ENCODE assay signal across 21 cellular contexts in genomic region chr13:44409595-44409994, GRCh38.
"Had no signal": no experiment of that assay in that cellular context is flagged by ENCODE, and none has a peak within 500 bp of the region (broad histone marks: within the 10 kb centered on the region; RNA-seq: fewer than 3 reads in every experiment).

No MANE protein-coding gene starts in this region.

- H3K27ac ChIP-seq: dorsolateral prefrontal cortex, neural progenitor cell, prostate gland, right atrium auricular region, skin epidermis, spleen, suprapubic skin, transverse colon, vagina had no signal

- H3K4me1 ChIP-seq: right atrium auricular region, suprapubic skin, vagina had no signal

- H3K9ac ChIP-seq: neural progenitor cell had no signal

- H3K9me3 Mint-ChIP-seq: memory B cell; natural killer cell treated with Interleukin-12 subunit alpha and Interleukin-12 subunit beta and Interleukin-15 and Interleukin-18, amount 100 ng/mL, for 72 hours; stimulated activated naive B cell treated with anti-CD40 and anti-IgM and Interleukin-4, amounts not matched to agents 10 μg/mL and 1 μg/mL and 100 μg/mL, for 72 hours; stimulated activated naive CD8-positive, alpha-beta T cell treated with anti-CD3 and anti-CD28 coated beads, Interleukin-15, amount 100 ng/mL, for 72 hours had no signal

- DNase-seq: dorsolateral prefrontal cortex; effector CD4-positive, alpha-beta T cell; head of caudate nucleus; kidney; nucleus accumbens; spleen; stimulated activated CD4-positive, alpha-beta T cell treated with anti-CD3 and anti-CD28 coated beads, Interleukin-4, amount 100 ng/mL, for 4 hours; stimulated activated naive B cell treated with anti-CD40 and anti-IgM and Interleukin-4, amounts not matched to agents 10 μg/mL and 1 μg/mL and 100 μg/mL, for 72 hours; stimulated activated naive CD8-positive, alpha-beta T cell treated with anti-CD3 and anti-CD28 coated beads, Interleukin-15, amount 100 ng/mL, for 72 hours had no signal

- H3K36me3 Mint-ChIP-seq: memory B cell; natural killer cell treated with Interleukin-12 subunit alpha and Interleukin-12 subunit beta and Interleukin-15 and Interleukin-18, amount 100 ng/mL, for 72 hours; neural progenitor cell; stimulated activated naive B cell treated with anti-CD40 and anti-IgM and Interleukin-4, amounts not matched to agents 10 μg/mL and 1 μg/mL and 100 μg/mL, for 72 hours had no signal

- FAIRE-seq: colon, frontal cortex, kidney had no signal

- H3K9me3 ChIP-seq: prostate gland, right atrium auricular region, spleen, suprapubic skin, transverse colon, vagina had no signal

- H2AFZ ChIP-seq: neural progenitor cell had no signal

- H3K27ac Mint-ChIP-seq: memory B cell; natural killer cell treated with Interleukin-12 subunit alpha and Interleukin-12 subunit beta and Interleukin-15 and Interleukin-18, amount 100 ng/mL, for 72 hours; stimulated activated naive B cell treated with anti-CD40 and anti-IgM and Interleukin-4, amounts not matched to agents 10 μg/mL and 1 μg/mL and 100 μg/mL, for 72 hours had no signal

- H3K27me3 Mint-ChIP-seq: stimulated activated naive CD8-positive, alpha-beta T cell treated with anti-CD3 and anti-CD28 coated beads, Interleukin-15, amount 100 ng/mL, for 72 hours had no signal

- ATAC-seq: natural killer cell treated with Interleukin-12 subunit alpha and Interleukin-12 subunit beta and Interleukin-15 and Interleukin-18, amount 100 ng/mL, for 72 hours; stimulated activated naive B cell treated with anti-CD40 and anti-IgM and Interleukin-4, amounts not matched to agents 10 μg/mL and 1 μg/mL and 100 μg/mL, for 72 hours; stimulated activated naive CD8-positive, alpha-beta T cell treated with anti-CD3 and anti-CD28 coated beads, Interleukin-15, amount 100 ng/mL, for 72 hours had no signal

- H3K4me3 ChIP-seq: dorsolateral prefrontal cortex, lung, neural progenitor cell, prostate gland, right atrium auricular region, skin epidermis, spleen, suprapubic skin, transverse colon, vagina had no signal

- H3K36me3 ChIP-seq: neural progenitor cell, prostate gland, right atrium auricular region, spleen, suprapubic skin, transverse colon, vagina had no signal

- H3K4me1 Mint-ChIP-seq: memory B cell; stimulated activated naive CD8-positive, alpha-beta T cell treated with anti-CD3 and anti-CD28 coated beads, Interleukin-15, amount 100 ng/mL, for 72 hours had no signal

- H3K27me3 ChIP-seq: dorsolateral prefrontal cortex, neural progenitor cell, right atrium auricular region, suprapubic skin, transverse colon, vagina had no signal

- H3K4me3 Mint-ChIP-seq: memory B cell; natural killer cell treated with Interleukin-12 subunit alpha and Interleukin-12 subunit beta and Interleukin-15 and Interleukin-18, amount 100 ng/mL, for 72 hours; stimulated activated naive B cell treated with anti-CD40 and anti-IgM and Interleukin-4, amounts not matched to agents 10 μg/mL and 1 μg/mL and 100 μg/mL, for 72 hours; stimulated activated naive CD8-positive, alpha-beta T cell treated with anti-CD3 and anti-CD28 coated beads, Interleukin-15, amount 100 ng/mL, for 72 hours had no signal

- H3K4me2 ChIP-seq: neural progenitor cell had no signal
